31 cellular contexts compared by ENCODE assay signal in genomic region chr2:40228296-40228695, GRCh38.
"Had no signal": no experiment of that assay in that cellular context is flagged by ENCODE, and none has a peak within 500 bp of the region (broad histone marks: within the 10 kb centered on the region; RNA-seq: fewer than 3 reads in every experiment).

No MANE protein-coding gene starts in this region.

- H3K4me1 ChIP-seq: SJSA1 had no signal

- H3K9me3 Mint-ChIP-seq: activated CD4-positive, alpha-beta T cell treated with anti-CD3 and anti-CD28 coated beads, Interleukin-2, amount 10 ng/mL, durations not matched to agents 7 days and 5 days; activated naive CD4-positive, alpha-beta T cell treated with anti-CD3 and anti-CD28 coated beads, Interleukin-2, amount 10 ng/mL, durations not matched to agents 7 days and 5 days; activated naive CD8-positive, alpha-beta T cell treated with anti-CD3 and anti-CD28 coated beads, Interleukin-2, amount 50 U/mL, for 24 hours; T-helper 1 cell treated with Interleukin-12 subunit alpha and Interleukin-12 subunit beta and Interleukin-4 antibody, amounts not matched to agents 30 μg/mL and 1 μg/mL, for 36 hours; T-helper 2 cell treated with Interferon-gamma antibody and Interleukin-4, amounts not matched to agents 5 μg/mL and 100 μg/mL, for 36 hours had no signal

- H3K4me3 Mint-ChIP-seq: activated CD4-positive, alpha-beta T cell treated with anti-CD3 and anti-CD28 coated beads for 36 hours; activated CD4-positive, alpha-beta T cell treated with anti-CD3 and anti-CD28 coated beads, Interleukin-2, amount 10 ng/mL, durations not matched to agents 7 days and 5 days; activated CD8-positive, alpha-beta T cell treated with anti-CD3 and anti-CD28 coated beads, Interleukin-2, amount 10 ng/mL, durations not matched to agents 7 days and 5 days; activated naive CD4-positive, alpha-beta T cell treated with anti-CD3 and anti-CD28 coated beads, Interleukin-2, amount 10 ng/mL, durations not matched to agents 7 days and 5 days; activated naive CD8-positive, alpha-beta T cell; activated naive CD8-positive, alpha-beta T cell treated with anti-CD3 and anti-CD28 coated beads, Interleukin-2, amount 50 U/mL, for 24 hours; activated T-cell treated with anti-CD3 and anti-CD28 coated beads, Interleukin-2, amount 50 U/mL, for 4 hours; activated T-helper 1 cell treated with anti-CD3 and anti-CD28 coated beads, Interleukin-12 subunit alpha, Interleukin-12 subunit beta, Interleukin-2, Interleukin-4 antibody, amounts not matched to agents 30 ng/mL and 10 ng/mL and 1 ng/mL, durations not matched to agents 14 hours and 24 hours and 36 hours; brain; central memory CD8-positive, alpha-beta T cell; IgD-negative memory B cell; T-helper 1 cell treated with Interleukin-12 subunit alpha and Interleukin-12 subunit beta and Interleukin-4 antibody, amounts not matched to agents 30 μg/mL and 1 μg/mL, for 36 hours; T-helper 2 cell treated with Interferon-gamma antibody and Interleukin-4, amounts not matched to agents 5 μg/mL and 100 μg/mL, for 36 hours had no signal

- H3K27ac Mint-ChIP-seq: activated CD4-positive, alpha-beta T cell treated with anti-CD3 and anti-CD28 coated beads for 36 hours; activated CD4-positive, alpha-beta T cell treated with anti-CD3 and anti-CD28 coated beads, Interleukin-2, amount 10 ng/mL, durations not matched to agents 7 days and 5 days; activated CD8-positive, alpha-beta T cell treated with anti-CD3 and anti-CD28 coated beads, Interleukin-2, amount 10 ng/mL, durations not matched to agents 7 days and 5 days; activated naive CD4-positive, alpha-beta T cell treated with anti-CD3 and anti-CD28 coated beads, Interleukin-2, amount 10 ng/mL, durations not matched to agents 7 days and 5 days; activated naive CD8-positive, alpha-beta T cell; activated naive CD8-positive, alpha-beta T cell treated with anti-CD3 and anti-CD28 coated beads, Interleukin-2, amount 50 U/mL, for 24 hours; activated T-helper 1 cell treated with anti-CD3 and anti-CD28 coated beads, Interleukin-12 subunit alpha, Interleukin-12 subunit beta, Interleukin-2, Interleukin-4 antibody, amounts not matched to agents 30 ng/mL and 10 ng/mL and 1 ng/mL, durations not matched to agents 14 hours and 24 hours and 36 hours; IgD-negative memory B cell; T-helper 1 cell treated with Interleukin-12 subunit alpha and Interleukin-12 subunit beta and Interleukin-4 antibody, amounts not matched to agents 30 μg/mL and 1 μg/mL, for 36 hours; T-helper 2 cell treated with Interferon-gamma antibody and Interleukin-4, amounts not matched to agents 5 μg/mL and 100 μg/mL, for 36 hours had no signal

- H3K9me3 ChIP-seq: MG63, Peyer's patch, SJSA1, SK-N-SH had no signal

- H3K36me3 ChIP-seq: MG63, Peyer's patch, SJSA1 had no signal

- ATAC-seq: activated CD4-positive, alpha-beta T cell treated with anti-CD3 and anti-CD28 coated beads for 36 hours; activated CD8-positive, alpha-beta T cell treated with anti-CD3 and anti-CD28 coated beads, Interleukin-2, amount 10 ng/mL, durations not matched to agents 7 days and 5 days; activated naive CD8-positive, alpha-beta T cell treated with anti-CD3 and anti-CD28 coated beads, Interleukin-2, amount 50 U/mL, for 24 hours; activated T-cell treated with anti-CD3 and anti-CD28 coated beads, Interleukin-2, amount 50 U/mL, for 4 hours; PC-3 had no signal

- H3K4me3 ChIP-seq: MG63, Peyer's patch, SJSA1 had no signal

- H3K4me1 Mint-ChIP-seq: activated CD4-positive, alpha-beta T cell treated with anti-CD3 and anti-CD28 coated beads, Interleukin-2, amount 10 ng/mL, durations not matched to agents 7 days and 5 days; activated naive CD4-positive, alpha-beta T cell treated with anti-CD3 and anti-CD28 coated beads, Interleukin-2, amount 10 ng/mL, durations not matched to agents 7 days and 5 days; activated naive CD8-positive, alpha-beta T cell treated with anti-CD3 and anti-CD28 coated beads, Interleukin-2, amount 50 U/mL, for 24 hours; central memory CD8-positive, alpha-beta T cell; IgD-negative memory B cell had no signal

- DNase-seq: activated CD4-positive, alpha-beta T cell treated with anti-CD3 and anti-CD28 coated beads for 36 hours; activated CD4-positive, alpha-beta T cell treated with anti-CD3 and anti-CD28 coated beads, Interleukin-2, amount 10 ng/mL, durations not matched to agents 7 days and 5 days; activated CD4-positive, alpha-beta T cell treated with anti-CD3 and anti-CD28 coated beads, Interleukin-2, amount 50 U/mL, for 48 hours; activated CD8-positive, alpha-beta T cell treated with anti-CD3 and anti-CD28 coated beads, Interleukin-2, amount 10 ng/mL, durations not matched to agents 7 days and 5 days; activated gamma-delta T cell treated with Interleukin-2 at 50 U/mL for 16 hours; activated naive CD4-positive, alpha-beta T cell treated with anti-CD3 and anti-CD28 coated beads, Interleukin-2, amount 10 ng/mL, durations not matched to agents 7 days and 5 days; activated naive CD8-positive, alpha-beta T cell treated with anti-CD3 and anti-CD28 coated beads, Interleukin-2, amount 50 U/mL, for 24 hours; activated T-cell treated with anti-CD3 and anti-CD28 coated beads, Interleukin-2, amount 50 U/mL, for 4 hours; Karpas-422; KBM-7; MG63; NCI-H1048; NCI-H1105 treated with DMSO at 0.1 percent for 48 hours; NCI-H1436; NCI-H187; NCI-H2029 treated with DMSO at 0.1 percent for 48 hours; NCI-H2107; NCI-H2171; NCI-H524 treated with DMSO at 0.1 percent for 48 hours; PC-3; Peyer's patch; RPMI8226; SK-N-SH had no signal

- H3K4me2 ChIP-seq: SK-N-SH had no signal

- H3K27me3 Mint-ChIP-seq: activated CD4-positive, alpha-beta T cell treated with anti-CD3 and anti-CD28 coated beads for 36 hours; activated CD4-positive, alpha-beta T cell treated with anti-CD3 and anti-CD28 coated beads, Interleukin-2, amount 10 ng/mL, durations not matched to agents 7 days and 5 days; activated naive CD4-positive, alpha-beta T cell treated with anti-CD3 and anti-CD28 coated beads, Interleukin-2, amount 10 ng/mL, durations not matched to agents 7 days and 5 days; activated naive CD8-positive, alpha-beta T cell; activated naive CD8-positive, alpha-beta T cell treated with anti-CD3 and anti-CD28 coated beads, Interleukin-2, amount 50 U/mL, for 24 hours; brain; central memory CD8-positive, alpha-beta T cell; IgD-negative memory B cell had no signal

- H3K36me3 Mint-ChIP-seq: activated naive CD4-positive, alpha-beta T cell treated with anti-CD3 and anti-CD28 coated beads, Interleukin-2, amount 10 ng/mL, durations not matched to agents 7 days and 5 days; activated naive CD8-positive, alpha-beta T cell had no signal

- H3K9ac ChIP-seq: SK-N-SH had no signal

- H3K27me3 ChIP-seq: MG63, Peyer's patch, SJSA1 had no signal

- H3K27ac ChIP-seq: Peyer's patch, SJSA1 had no signal
